Comparison of ENCODE assay signal across 2 cellular contexts in genomic region chr7:106420741-106421140, GRCh38.
TF ChIP-seq lines count a peak whose summit lies in the region.

No MANE protein-coding gene starts in this region.

TF ChIP-seq in SK-N-SH, 30 proteins besides CTCF, POLR2A, EP300 and RAD21 (continued from another document):
- TF ChIP-seq, protein P1, sequence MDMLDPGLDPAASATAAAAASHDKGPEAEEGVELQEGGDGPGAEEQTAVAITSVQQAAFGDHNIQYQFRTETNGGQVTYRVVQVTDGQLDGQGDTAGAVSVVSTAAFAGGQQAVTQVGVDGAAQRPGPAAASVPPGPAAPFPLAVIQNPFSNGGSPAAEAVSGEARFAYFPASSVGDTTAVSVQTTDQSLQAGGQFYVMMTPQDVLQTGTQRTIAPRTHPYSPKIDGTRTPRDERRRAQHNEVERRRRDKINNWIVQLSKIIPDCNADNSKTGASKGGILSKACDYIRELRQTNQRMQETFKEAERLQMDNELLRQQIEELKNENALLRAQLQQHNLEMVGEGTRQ (IDR thresholded peaks at IDR 0.05; ENCODE audit: borderline replicate concordance, low read depth, low read length) = no peak
- TF ChIP-seq RFX5 (IDR thresholded peaks at IDR 0.05; ENCODE audit: low read length) (no peak), FOXJ3 (CRISPR knock-in tag; IDR thresholded peaks at IDR 0.05) (no peak), CHD2 (IDR thresholded peaks at IDR 0.05; ENCODE audit: low read length, partially characterized antibody) (no peak)

TF ChIP-seq in SK-N-SH treated with all-trans-retinoic acid at 6 μM for 48 hours, 23 proteins besides CTCF, POLR2A, EP300 and RAD21 (continued from another document):
- TF ChIP-seq BACH2 (CRISPR knock-in tag; IDR thresholded peaks at IDR 0.05; ENCODE audit: borderline replicate concordance) = no peak
- TF ChIP-seq GLIS3 (CRISPR knock-in tag; IDR thresholded peaks at IDR 0.05) = no peak
- no peak for TF ChIP-seq TOX (CRISPR knock-in tag; IDR thresholded peaks at IDR 0.05; ENCODE audit: borderline replicate concordance)
- no peak for TF ChIP-seq ZNF8 (CRISPR knock-in tag; IDR thresholded peaks at IDR 0.05)
- no peak for TF ChIP-seq ZFP30 (CRISPR knock-in tag; IDR thresholded peaks at IDR 0.05)
